ENCODE assay signal across 17 cellular contexts in the genomic region with DNA sequence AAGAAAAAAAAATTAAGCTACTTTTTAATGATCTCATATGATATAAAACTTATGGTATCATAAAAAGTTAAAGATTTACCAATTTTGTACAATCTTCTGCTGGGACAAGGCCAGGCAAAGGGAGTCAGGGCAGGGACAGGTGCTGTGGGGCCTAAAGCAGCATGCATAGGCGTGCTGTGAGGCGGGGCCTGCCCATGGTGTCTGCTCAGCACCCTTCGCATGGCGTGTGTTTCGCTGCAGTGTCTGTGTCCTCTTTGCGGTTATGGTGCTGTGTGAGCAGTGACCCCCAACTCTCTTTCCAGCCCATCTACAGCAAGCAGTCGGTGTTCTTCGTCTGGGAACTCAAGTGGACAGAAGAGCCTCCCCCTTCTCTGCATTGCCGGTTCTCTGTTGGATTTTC. TPM values are rescaled to one million over a fixed set of nuclear protein-coding genes. Genes with fewer than 3 reads are reported as not detected.
DNase-seq lines count a peak whose midpoint lies in the region; ATAC-seq and TF ChIP-seq lines count a peak whose summit lies in the region.
"Had no signal": no experiment of that assay in that cellular context is flagged by ENCODE, and none has a peak within 500 bp of the region (broad histone marks: within the 10 kb centered on the region; RNA-seq: fewer than 3 reads in every experiment).

No MANE protein-coding gene starts in this region.

- no peak overlapping the region for H3K4ac ChIP-seq in trophoblast cell (ENCODE audit: low read depth, low read length)

- H3K27ac Mint-ChIP-seq in CD4-positive, CD25-positive, alpha-beta regulatory T cell: peak overlapping the region in 2 of 3 donors; percentile 31 to 43
- H3K27ac Mint-ChIP-seq: T-helper 17 cell had no signal

- no peak for TF ChIP-seq RAD21 in SK-N-SH (IDR thresholded peaks at IDR 0.05; ENCODE audit: low read length)

- H3K4me1 Mint-ChIP-seq in CD4-positive, CD25-positive, alpha-beta regulatory T cell: peaks cover 10 to 36% (median 20%) of the 10 kb centered on the region in 4 donors
- H3K4me1 Mint-ChIP-seq: neural crest cell had no signal

- H2AK5ac ChIP-seq in trophoblast cell (ENCODE audit: low read length): no peak overlapping the region

- H3K4me3 ChIP-seq in CD4-positive, CD25-positive, alpha-beta regulatory T cell (ENCODE audit: low read depth, low read length): no peak overlapping the region
- H3K4me3 ChIP-seq in Peyer's patch: no peak overlapping the region
- H3K4me3 ChIP-seq in trophoblast cell (ENCODE audit: low read depth, low read length): no peak overlapping the region
- no peak overlapping the region for H3K4me3 ChIP-seq in SK-N-SH (ENCODE audit: low read depth in 2 of 2, low read length in 1 of 2)
- H3K4me3 ChIP-seq: esophagus squamous epithelium had no signal

- H3K36me3 ChIP-seq in CD4-positive, CD25-positive, alpha-beta regulatory T cell (ENCODE audit: control insufficient read depth, insufficient read depth, low read length): peaks cover 55% of the 10 kb centered on the region
- peaks cover 0 to 44% (median 0%) of the 10 kb centered on the region in 3 donors for H3K36me3 ChIP-seq in Peyer's patch
- peaks cover 32 to 35% of the 10 kb centered on the region in 2 experiments for H3K36me3 ChIP-seq in trophoblast cell (ENCODE audit: control insufficient read depth in 1 of 2, insufficient read depth in 2 of 2, low read length in 2 of 2)
- peaks cover 33 to 38% of the 10 kb centered on the region in 2 experiments for H3K36me3 ChIP-seq in SK-N-SH (replicated peaks in 1 of 2; ENCODE audit: control insufficient read depth in 1 of 2, insufficient read depth in 2 of 2, low read length in 1 of 2)

- H3K4me2 ChIP-seq in trophoblast cell (ENCODE audit: low read length) (no peak overlapping the region), SK-N-SH (no peak overlapping the region)

- H3K4me3 Mint-ChIP-seq in CD4-positive, CD25-positive, alpha-beta regulatory T cell: no peak overlapping the region
- H3K4me3 Mint-ChIP-seq: neural crest cell, T-helper 17 cell had no signal

- no peaks in the 10 kb centered on the region for H3K9me2 ChIP-seq in SK-N-SH

- TF ChIP-seq EP300 in SK-N-SH (IDR thresholded peaks at IDR 0.05; ENCODE audit: borderline replicate concordance in 1 of 2, low read depth in 1 of 2, low read length in 1 of 2): no peak

- no peak overlapping the region for H3K23ac ChIP-seq in trophoblast cell (ENCODE audit: low read length)

- H4K12ac ChIP-seq in trophoblast cell (ENCODE audit: low read depth, low read length): no peak overlapping the region

- POLR2A ChIA-PET in SK-N-SH (lab: Yijun Ruan, JAX): no interaction called here

- H2BK120ac ChIP-seq in trophoblast cell (ENCODE audit: insufficient read depth, low read length, poor library complexity): no peak overlapping the region

- H3K79me2 ChIP-seq in trophoblast cell (ENCODE audit: control insufficient read depth, insufficient read depth, low read length, poor library complexity) (no peaks in the 10 kb centered on the region), SK-N-SH (ENCODE audit: insufficient read depth) (peaks cover 6% of the 10 kb centered on the region; the same call in 1 of the 2 replicates)

- H3K9me3 ChIP-seq in CD4-positive, CD25-positive, alpha-beta regulatory T cell (ENCODE audit: control insufficient read depth in 2 of 2, low read length in 2 of 2): no peaks in the 10 kb centered on the region
- no peaks in the 10 kb centered on the region for H3K9me3 ChIP-seq in Peyer's patch
- no peaks in the 10 kb centered on the region for H3K9me3 ChIP-seq in trophoblast cell (ENCODE audit: insufficient read depth, low read depth, low read length)
- no peaks in the 10 kb centered on the region for H3K9me3 ChIP-seq in SK-N-SH
- H3K9me3 ChIP-seq: esophagus squamous epithelium had no signal

- no peak overlapping the region for H4K8ac ChIP-seq in trophoblast cell (ENCODE audit: low read depth, low read length)

- no peak overlapping the region for H3K14ac ChIP-seq in trophoblast cell (ENCODE audit: low read length)

- no peak overlapping the region for H2BK5ac ChIP-seq in trophoblast cell (ENCODE audit: low read depth, low read length, poor library complexity)

- peaks cover 6% of the 10 kb centered on the region for H3F3A ChIP-seq in SK-N-SH (replicated peaks; ENCODE audit: insufficient read depth)

- no CpG with 5 or more reads among the region's 9 CpGs for WGBS in trophoblast cell (ENCODE audit: extremely low coverage, insufficient coverage, insufficient read length)
- 95% methylated on average over 8 of the region's 9 CpGs for WGBS in SK-N-SH (ENCODE audit: low lambda C conversion rate)

- H4K91ac ChIP-seq in trophoblast cell (ENCODE audit: low read depth, low read length): no peak overlapping the region

- peaks cover 4% of the 10 kb centered on the region for H3K27me3 Mint-ChIP-seq in CD4-positive, CD25-positive, alpha-beta regulatory T cell
- H3K27me3 Mint-ChIP-seq: T-helper 17 cell had no signal

- no peak overlapping the region for H3K18ac ChIP-seq in trophoblast cell (ENCODE audit: low read length)

- peak overlapping the region; percentile 23 for H3K27ac ChIP-seq in CD4-positive, CD25-positive, alpha-beta regulatory T cell (ENCODE audit: insufficient read depth, low read length, poor library complexity, severe bottlenecking)
- H3K27ac ChIP-seq in Peyer's patch: peak overlapping the region in 3 of 4 donors; percentile 36 to 65 (median 41)
- H3K27ac ChIP-seq in trophoblast cell (ENCODE audit: low read depth, low read length): no peak overlapping the region
- no peak overlapping the region for H3K27ac ChIP-seq in SK-N-SH (ENCODE audit: low read depth in 2 of 2, low read length in 1 of 2)
- H3K27ac ChIP-seq: esophagus squamous epithelium had no signal

- H2BK12ac ChIP-seq in trophoblast cell (ENCODE audit: low read length): no peak overlapping the region

- peaks cover 31% of the 10 kb centered on the region for H3K36me3 Mint-ChIP-seq in CD4-positive, CD25-positive, alpha-beta regulatory T cell

- H3K9me3 Mint-ChIP-seq in CD4-positive, CD25-positive, alpha-beta regulatory T cell: no peaks in the 10 kb centered on the region
- H3K9me3 Mint-ChIP-seq: activated naive CD4-positive, alpha-beta T cell treated with anti-CD3 and anti-CD28 coated beads, Interleukin-2, amount 50 U/mL, for 72 hours; neural crest cell had no signal

- TF ChIP-seq CTCF in Peyer's patch (IDR thresholded peaks at IDR 0.05): no peak
- no peak for TF ChIP-seq CTCF in SK-N-SH (IDR thresholded peaks at IDR 0.05)

- no peaks in the 10 kb centered on the region for H3K79me1 ChIP-seq in trophoblast cell (ENCODE audit: low read length)

- H4K20me1 ChIP-seq in SK-N-SH (ENCODE audit: insufficient read depth): no peaks in the 10 kb centered on the region

- CTCF ChIA-PET in SK-N-SH (lab: Yijun Ruan, JAX): interaction anchor here (1.0 to 1.3 kb wide), 2 partner anchors 203 to 204 kb away, joined by 3 to 4 read pairs; no protein-coding TSS in a partner anchor

- no peak for ATAC-seq in CD4-positive, CD25-positive, alpha-beta regulatory T cell (ENCODE audit: low read depth in 2 of 2)
- ATAC-seq in left colon: peak; percentile 66
- no peak for ATAC-seq in sciatic nerve
- ATAC-seq: activated naive CD4-positive, alpha-beta T cell treated with anti-CD3 and anti-CD28 coated beads, Interleukin-2, amount 50 U/mL, for 72 hours; T-helper 17 cell had no signal

- intact Hi-C loops in left colon (cut with DNase I, micrococcal nuclease) (no loop called here), posterior vena cava (cut with DNase I) (no loop called here), sciatic nerve (cut with DNase I) (no loop called here)

- DNase-seq in CD4-positive, CD25-positive, alpha-beta regulatory T cell: no peak
- DNase-seq in Peyer's patch (peak in 2 of 3 donors; percentile 76 to 79), left colon (peak; percentile 80 to 83), posterior vena cava (ENCODE audit: low spot score) (peak; percentile 41), trophoblast cell (no peak), SK-N-SH (no peak), DMS 273 treated with DMSO at 0.1 percent for 48 hours (lab: John Stamatoyannopoulos, UW) (no peak), sciatic nerve (ENCODE audit: low spot score) (no peak)
- DNase-seq: activated CD4-positive, CD25-positive, alpha-beta regulatory T cell; effector CD4-positive, alpha-beta T cell; esophagus squamous epithelium; glutamatergic neuron; NCI-H1436; NK-92 treated with Interleukin-12 subunit alpha and Interleukin-12 subunit beta, amount 100 ng/mL, for 24 hours; T-helper 17 cell had no signal

- no peak for TF ChIP-seq POLR2A in Peyer's patch (IDR thresholded peaks at IDR 0.05)

- H2AFZ ChIP-seq in trophoblast cell (ENCODE audit: insufficient read depth, low read length, poor library complexity) (no peak overlapping the region), SK-N-SH (ENCODE audit: low read depth) (no peak overlapping the region)

- H3K27me3 ChIP-seq in CD4-positive, CD25-positive, alpha-beta regulatory T cell (ENCODE audit: control insufficient read depth, insufficient read depth, low read length): no peaks in the 10 kb centered on the region
- H3K27me3 ChIP-seq in Peyer's patch (no peaks in the 10 kb centered on the region), trophoblast cell (ENCODE audit: insufficient read depth, low read length) (no peaks in the 10 kb centered on the region), SK-N-SH (ENCODE audit: insufficient read depth) (no peaks in the 10 kb centered on the region)
- H3K27me3 ChIP-seq: esophagus squamous epithelium had no signal

- H3K9ac ChIP-seq in trophoblast cell (ENCODE audit: low read length) (no peak overlapping the region), SK-N-SH (no peak overlapping the region)

- H3K4me1 ChIP-seq in CD4-positive, CD25-positive, alpha-beta regulatory T cell (ENCODE audit: control insufficient read depth, insufficient read depth, low read length, poor library complexity, severe bottlenecking): peaks cover 21% of the 10 kb centered on the region
- H3K4me1 ChIP-seq in Peyer's patch: peaks cover 4 to 42% (median 16%) of the 10 kb centered on the region in 4 donors
- no peaks in the 10 kb centered on the region for H3K4me1 ChIP-seq in trophoblast cell (ENCODE audit: control insufficient read depth in 1 of 2, insufficient read depth in 2 of 2, low read length in 2 of 2)
- H3K4me1 ChIP-seq in SK-N-SH (ENCODE audit: control insufficient read depth in 1 of 2, insufficient read depth in 2 of 2, low read depth in 1 of 2, low read length in 1 of 2): no peaks in the 10 kb centered on the region

RNA-seq across cellular contexts. Expression of a gene that starts 13.4 kb away (rescaled TPM):
- 17.6 TPM for total RNA-seq in CD4-positive, CD25-positive, alpha-beta regulatory T cell
- polyA plus RNA-seq in CD4-positive, CD25-positive, alpha-beta regulatory T cell: 10 to 100 TPM in 1 of 4 donors, 1 to 10 TPM in 1, under 1 TPM in 2; 0.78 to 15.7 (median 4.1) TPM
- total RNA-seq in Peyer's patch (10 to 100 TPM in 2 of 4 donors, 1 to 10 TPM in 2; 5.6 to 63.5 (median 10.6) TPM), left colon (1 to 10 TPM; 1.7 to 7.2 TPM), posterior vena cava (1 to 10 TPM; 4.5 to 5.4 TPM), sciatic nerve (6.4 TPM)
- 0.50 and 0.52 TPM in 2 replicates for polyA plus RNA-seq in trophoblast cell (2013)
- polyA plus RNA-seq in SK-N-SH (2012; rRNA removed): 6.0 and 6.9 TPM in 2 replicates
- polyA plus RNA-seq in SK-N-SH (2012; cell fraction: cytosol; rRNA removed): 2.5 and 4.2 TPM in 2 replicates
- polyA plus RNA-seq in SK-N-SH (2012; cell fraction: nucleus; rRNA removed): 14.1 and 16.6 TPM in 2 replicates

RNA-seq across cellular contexts. Expression of a gene that starts 39.7 kb away (rescaled TPM):
- 32.1 TPM for total RNA-seq in CD4-positive, CD25-positive, alpha-beta regulatory T cell
- polyA plus RNA-seq in CD4-positive, CD25-positive, alpha-beta regulatory T cell: 10 to 100 TPM in 2 of 4 donors, 1 to 10 TPM in 2; 3.9 to 51.4 (median 27.6) TPM
- total RNA-seq in Peyer's patch: 10 to 100 TPM; 16.5 to 42.9 (median 23.0) TPM
- total RNA-seq in left colon: 10 to 100 TPM; 13.1 to 17.5 TPM
- total RNA-seq in posterior vena cava: 1 to 10 TPM; 6.1 to 8.4 TPM
- 5.8 and 7.5 TPM in 2 replicates for polyA plus RNA-seq in trophoblast cell (2013)
- 18.9 and 27.7 TPM in 2 replicates for polyA plus RNA-seq in SK-N-SH (2012; rRNA removed)
- 14.4 and 15.7 TPM in 2 replicates for polyA plus RNA-seq in SK-N-SH (2012; cell fraction: cytosol; rRNA removed)
- 39.5 and 51.9 TPM in 2 replicates for polyA plus RNA-seq in SK-N-SH (2012; cell fraction: nucleus; rRNA removed)
- 14.5 TPM for total RNA-seq in sciatic nerve

Comparison
In these comparisons a context has a peak if more than half of its experiments do, and no peak if none do; other contexts are left out.
1. DNase-seq: peak in Peyer's patch (2 of 3), left colon (2 of 2) and posterior vena cava (single experiment); none in CD4-positive, CD25-positive, alpha-beta regulatory T cell (0 of 3), trophoblast cell (0 of 2), SK-N-SH (single experiment), DMS 273 treated with DMSO at 0.1 percent for 48 hours (single experiment) and sciatic nerve (single experiment).
2. H3K27ac ChIP-seq: peak in CD4-positive, CD25-positive, alpha-beta regulatory T cell (single experiment) and Peyer's patch (3 of 4); none in trophoblast cell (single experiment) and SK-N-SH (0 of 2).